8 cellular contexts compared by ENCODE assay signal in the genomic region with DNA sequence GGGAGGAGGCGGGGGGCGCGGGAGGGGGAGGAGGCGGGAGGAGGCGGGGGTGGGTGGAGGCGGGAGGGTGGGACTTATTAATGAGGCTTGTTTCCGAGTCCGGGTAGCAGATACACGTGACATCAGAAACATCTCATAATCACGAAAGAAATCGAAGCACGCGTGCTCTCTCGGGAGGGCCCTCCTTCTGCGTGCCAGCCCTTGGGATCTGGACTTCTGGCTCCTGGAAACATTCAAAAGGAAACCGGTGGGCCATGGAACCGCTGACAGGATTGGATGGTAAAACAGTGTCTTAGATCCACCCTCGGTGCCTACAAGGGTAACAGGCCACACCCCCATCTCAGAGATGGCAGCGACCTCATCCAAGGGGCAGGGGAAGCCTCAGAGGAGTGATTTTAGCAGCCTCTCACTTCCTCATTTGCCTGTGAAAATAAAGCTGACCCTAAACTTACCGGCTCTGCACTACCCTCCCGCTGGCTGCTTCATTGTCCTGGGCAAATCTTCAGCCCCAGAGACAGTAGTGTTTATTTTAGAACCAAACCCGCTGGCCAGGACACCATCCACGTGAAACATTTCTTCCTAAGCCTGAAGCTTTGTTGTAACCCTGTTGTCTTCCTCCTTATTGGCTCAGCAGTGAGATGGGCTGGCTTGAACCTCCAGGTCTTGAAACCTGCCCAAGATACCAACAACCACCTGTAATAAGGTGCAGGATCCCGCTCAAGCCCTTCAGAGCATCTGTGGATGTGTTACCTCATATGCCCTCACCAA.
DNase-seq lines count a peak whose midpoint lies in the region; ATAC-seq and TF ChIP-seq lines count a peak whose summit lies in the region.

No MANE protein-coding gene starts in this region.

- H3K27me3 ChIP-seq in muscle layer of colon (ENCODE audit: control insufficient read depth in 1 of 2, insufficient read depth in 2 of 2, low read length in 2 of 2) = no peaks in the 10 kb centered on the region

- peak overlapping the region; percentile 10 for H3K9ac ChIP-seq in muscle layer of colon (ENCODE audit: low read length)

- H3K4me1 ChIP-seq in muscle layer of colon (ENCODE audit: insufficient read depth, low read length) = peaks cover 34% of the 10 kb centered on the region

- no peaks in the 10 kb centered on the region for H3K9me3 Mint-ChIP-seq in stimulated activated effector memory CD8-positive, alpha-beta T cell treated with anti-CD3 and anti-CD28 coated beads, Interleukin-12 subunit alpha, Interleukin-12 subunit beta, amount 100 ng/mL, for 72 hours

- H3K27ac ChIP-seq in muscle layer of colon (ENCODE audit: low read depth, low read length) = peak overlapping the region; percentile 83

- no peaks in the 10 kb centered on the region for H3K36me3 Mint-ChIP-seq in stimulated activated effector memory CD8-positive, alpha-beta T cell treated with anti-CD3 and anti-CD28 coated beads, Interleukin-12 subunit alpha, Interleukin-12 subunit beta, amount 100 ng/mL, for 72 hours

- TF ChIP-seq CTCF in epithelial cell of esophagus (IDR thresholded peaks at IDR 0.05; ENCODE audit: insufficient read depth, low read depth, low read length, missing control alignments) = no peak

- peak overlapping the region; percentile 58 for H3K4me3 Mint-ChIP-seq in stimulated activated effector memory CD8-positive, alpha-beta T cell treated with anti-CD3 and anti-CD28 coated beads, Interleukin-12 subunit alpha, Interleukin-12 subunit beta, amount 100 ng/mL, for 72 hours

- peak; percentile 78 for ATAC-seq in GM18519 (IDR thresholded peaks at IDR 0.05; ENCODE audit: low FRiP score, unreplicated experiment)
- peak; percentile 82 for ATAC-seq in HG03135 (IDR thresholded peaks at IDR 0.05; ENCODE audit: unreplicated experiment)
- ATAC-seq in stimulated activated effector memory CD8-positive, alpha-beta T cell treated with anti-CD3 and anti-CD28 coated beads, Interleukin-12 subunit alpha, Interleukin-12 subunit beta, amount 100 ng/mL, for 72 hours = peak; percentile 79

- peaks cover 14% of the 10 kb centered on the region for H3K4me1 Mint-ChIP-seq in stimulated activated effector memory CD8-positive, alpha-beta T cell treated with anti-CD3 and anti-CD28 coated beads, Interleukin-12 subunit alpha, Interleukin-12 subunit beta, amount 100 ng/mL, for 72 hours

- H3K27ac Mint-ChIP-seq in stimulated activated effector memory CD8-positive, alpha-beta T cell treated with anti-CD3 and anti-CD28 coated beads, Interleukin-12 subunit alpha, Interleukin-12 subunit beta, amount 100 ng/mL, for 72 hours = peak overlapping the region; percentile 78

- no peak overlapping the region for H3K4me3 ChIP-seq in epithelial cell of esophagus (ENCODE audit: low read length)
- peak overlapping the region; percentile 29 to 53 for H3K4me3 ChIP-seq in muscle layer of colon (ENCODE audit: low read depth in 1 of 2, low read length in 2 of 2)

- no peaks in the 10 kb centered on the region for H3K36me3 ChIP-seq in muscle layer of colon (ENCODE audit: insufficient read depth, low read length)

- no peaks in the 10 kb centered on the region for H3K9me3 ChIP-seq in muscle layer of colon (ENCODE audit: low read length)

- in situ Hi-C loops in ACHN (cut with HindIII; ENCODE audit: low pct_ligation_motif_present, low pct_unique_long_range_greater_than_20kb, low sequenced_read_pairs) = no loop called here

- peak; percentile 82 for DNase-seq in ACHN
- DNase-seq in NCI-H748 treated with DMSO at 0.1 percent for 48 hours (lab: John Stamatoyannopoulos, UW) = peak; percentile 18
- peak; percentile 13 for DNase-seq in activated CD8-positive, alpha-beta memory T cell treated with anti-CD3 and anti-CD28 coated beads, Interleukin-2, amount 50 U/mL, for 1 hour (ENCODE audit: extremely low read depth)
- DNase-seq in epithelial cell of esophagus (ENCODE audit: low read depth) = peak; percentile 25
- peak; percentile 11 to 54 for DNase-seq in stimulated activated effector memory CD8-positive, alpha-beta T cell treated with anti-CD3 and anti-CD28 coated beads, Interleukin-12 subunit alpha, Interleukin-12 subunit beta, amount 100 ng/mL, for 72 hours (ENCODE audit: low spot score in 2 of 2)

Comparison
In these comparisons a context has a peak if more than half of its experiments do, and no peak if none do; other contexts are left out.
1. DNase-seq: peak in every context shown above with its lines; median percentile 82 in ACHN; 32 in stimulated activated effector memory CD8-positive, alpha-beta T cell treated with anti-CD3 and anti-CD28 coated beads, Interleukin-12 subunit alpha, Interleukin-12 subunit beta, amount 100 ng/mL, for 72 hours; 25 in epithelial cell of esophagus; 18 in NCI-H748 treated with DMSO at 0.1 percent for 48 hours; 13 in activated CD8-positive, alpha-beta memory T cell treated with anti-CD3 and anti-CD28 coated beads, Interleukin-2, amount 50 U/mL, for 1 hour.